ENCODE assay signal across 21 cellular contexts in the genomic region with DNA sequence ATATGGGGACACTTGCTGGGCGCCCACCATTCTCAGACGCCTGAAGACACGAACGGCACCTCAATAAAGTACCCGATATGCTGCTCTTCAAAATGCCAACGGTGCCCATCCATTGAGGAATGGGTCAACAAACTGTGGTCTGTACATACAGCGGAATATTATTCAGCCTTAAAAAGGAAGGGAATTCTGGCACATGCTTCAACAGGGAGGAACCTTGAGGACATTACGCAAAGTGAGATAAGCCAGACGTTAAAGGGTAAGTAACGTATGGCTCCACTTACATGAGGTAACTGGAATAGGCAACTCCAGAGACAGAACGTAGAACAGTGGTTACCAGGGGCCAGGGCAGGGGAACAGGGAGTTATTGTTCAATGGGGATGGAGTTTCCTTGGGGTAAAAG.
"Had no signal": no experiment of that assay in that cellular context is flagged by ENCODE, and none has a peak within 500 bp of the region (broad histone marks: within the 10 kb centered on the region; RNA-seq: fewer than 3 reads in every experiment).

No MANE protein-coding gene starts in this region.

- H3K36me3 ChIP-seq: suprapubic skin had no signal

- H3K4me1 ChIP-seq: esophagus squamous epithelium, parathyroid adenoma, suprapubic skin, tibial artery had no signal

- H2AFZ ChIP-seq: parathyroid adenoma had no signal

- H3K27me3 ChIP-seq: body of pancreas, esophagus squamous epithelium, suprapubic skin, tibial artery had no signal

- H3K9me3 ChIP-seq: body of pancreas, esophagus squamous epithelium, psoas muscle, suprapubic skin, tibial artery had no signal

- H3K4me3 Mint-ChIP-seq: activated naive CD8-positive, alpha-beta T cell; naive thymus-derived CD4-positive, alpha-beta T cell had no signal

- H3K27ac ChIP-seq: body of pancreas, epithelial cell of prostate, esophagus squamous epithelium, parathyroid adenoma, psoas muscle, suprapubic skin, tibial artery had no signal

- H3K9ac ChIP-seq: parathyroid adenoma had no signal

- H3K79me2 ChIP-seq: parathyroid adenoma had no signal

- DNase-seq: activated CD4-positive, alpha-beta T cell treated with anti-CD3 and anti-CD28 coated beads for 4 hours; activated CD4-positive, alpha-beta T cell treated with anti-CD3 and anti-CD28 coated beads, Interleukin-2, amount 50 U/mL, for 4 hours; activated effector memory CD4-positive, alpha-beta T cell treated with Interleukin-2 at 50 U/mL for 16 hours; activated naive CD4-positive, alpha-beta T cell treated with Interleukin-2 at 50 U/mL for 16 hours; anterior cingulate cortex; body of pancreas; effector CD8-positive, alpha-beta T cell; esophagus squamous epithelium; left colon; midbrain; naive thymus-derived CD4-positive, alpha-beta T cell; nucleus accumbens; psoas muscle; stimulated activated CD4-positive, alpha-beta T cell treated with anti-CD3 and anti-CD28 coated beads, Interleukin-15, amount 100 ng/mL, for 24 hours; stimulated activated CD4-positive, alpha-beta T cell treated with anti-CD3 and anti-CD28 coated beads, Interleukin-2, amount 100 ng/mL, for 24 hours; stimulated activated naive CD4-positive, alpha-beta T cell; tibial artery had no signal

- ATAC-seq: body of pancreas; left colon; naive thymus-derived CD4-positive, alpha-beta T cell; psoas muscle had no signal

- H3K27me3 Mint-ChIP-seq: activated naive CD8-positive, alpha-beta T cell; naive thymus-derived CD4-positive, alpha-beta T cell had no signal

- H3K4me3 ChIP-seq: body of pancreas, esophagus squamous epithelium, psoas muscle, suprapubic skin, tibial artery had no signal

- H3K27ac Mint-ChIP-seq: activated naive CD8-positive, alpha-beta T cell had no signal
